ENCODE assay signal across 26 cellular contexts in the genomic region with DNA sequence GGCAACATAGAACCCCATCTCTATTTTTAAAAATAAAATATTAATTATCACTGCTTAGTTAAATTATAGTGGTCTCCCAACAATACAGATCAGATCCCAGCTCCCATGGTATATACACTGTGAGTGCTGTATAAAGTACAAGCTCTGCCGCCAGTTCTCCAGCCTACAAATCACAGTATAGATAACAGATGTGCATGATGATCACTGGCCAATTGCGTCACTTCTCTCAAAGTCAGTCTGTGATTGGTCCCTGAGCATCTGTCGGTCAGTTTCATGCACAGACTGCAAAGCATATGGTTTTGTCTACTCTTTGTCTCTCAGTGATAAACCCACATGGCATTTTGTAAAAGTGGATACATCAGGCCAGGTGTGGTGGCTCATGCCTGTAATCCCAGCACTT.
"Had no signal": no experiment of that assay in that cellular context is flagged by ENCODE, and none has a peak within 500 bp of the region (broad histone marks: within the 10 kb centered on the region; RNA-seq: fewer than 3 reads in every experiment).

No MANE protein-coding gene starts in this region.

- H3K27me3 ChIP-seq: ascending aorta, brain microvascular endothelial cell, neutrophil, ovary, right atrium auricular region, thyroid gland had no signal

- H3K36me3 ChIP-seq: brain microvascular endothelial cell, neutrophil, ovary, thyroid gland had no signal

- H3K9me3 ChIP-seq: neutrophil, ovary, psoas muscle, right atrium auricular region, thyroid gland had no signal

- H3K4me3 ChIP-seq: ascending aorta, ovary, psoas muscle, right atrium auricular region, thyroid gland had no signal

- H3K27ac ChIP-seq: ascending aorta, brain microvascular endothelial cell, neutrophil, ovary, psoas muscle, right atrium auricular region, thyroid gland had no signal

- DNase-seq: activated CD4-positive, alpha-beta T cell treated with anti-CD3 and anti-CD28 coated beads, Interleukin-2, amount 50 U/mL, for 4 hours; activated CD8-positive, alpha-beta memory T cell treated with anti-CD3 and anti-CD28 coated beads for 24 hours; activated CD8-positive, alpha-beta memory T cell treated with anti-CD3 and anti-CD28 coated beads, Interleukin-2, amount 50 U/mL, for 4 hours; activated T-cell treated with anti-CD3 and anti-CD28 coated beads, Interleukin-2, amount 50 U/mL, for 24 hours; brain microvascular endothelial cell; caudate nucleus; effector CD4-positive, alpha-beta T cell; erythroblast; hypothalamus; islet precursor cell; left colon; mesenchymal stem cell; ovary; psoas muscle; stimulated activated CD4-positive, alpha-beta T cell treated with anti-CD3 and anti-CD28 coated beads, Interleukin-12 subunit alpha, Interleukin-12 subunit beta, amount 100 ng/mL, for 4 hours; stimulated activated CD4-positive, alpha-beta T cell treated with anti-CD3 and anti-CD28 coated beads, Interleukin-4, amount 100 ng/mL, for 4 hours; stimulated activated naive CD8-positive, alpha-beta T cell treated with anti-CD3 and anti-CD28 coated beads, Interleukin-15, Interleukin-2, amounts not matched to agents 100 U/mL and 50 U/mL, for 24 hours; T-helper 9 cell; thyroid gland had no signal

- FAIRE-seq: endometrium, frontal cortex had no signal

- ATAC-seq: activated naive CD4-positive, alpha-beta T cell treated with anti-CD3 and anti-CD28 coated beads, Interleukin-2, amount 50 U/mL, for 72 hours; activated T-helper 17 cell treated with anti-CD3 and anti-CD28 coated beads, Interleukin-2, amount 50 U/mL, for 72 hours; left colon; psoas muscle; stimulated activated naive CD8-positive, alpha-beta T cell treated with anti-CD3 and anti-CD28 coated beads, Interleukin-15, Interleukin-2, amounts not matched to agents 100 U/mL and 50 U/mL, for 24 hours had no signal
